ENCODE assay signal across 11 cellular contexts in the genomic region with DNA sequence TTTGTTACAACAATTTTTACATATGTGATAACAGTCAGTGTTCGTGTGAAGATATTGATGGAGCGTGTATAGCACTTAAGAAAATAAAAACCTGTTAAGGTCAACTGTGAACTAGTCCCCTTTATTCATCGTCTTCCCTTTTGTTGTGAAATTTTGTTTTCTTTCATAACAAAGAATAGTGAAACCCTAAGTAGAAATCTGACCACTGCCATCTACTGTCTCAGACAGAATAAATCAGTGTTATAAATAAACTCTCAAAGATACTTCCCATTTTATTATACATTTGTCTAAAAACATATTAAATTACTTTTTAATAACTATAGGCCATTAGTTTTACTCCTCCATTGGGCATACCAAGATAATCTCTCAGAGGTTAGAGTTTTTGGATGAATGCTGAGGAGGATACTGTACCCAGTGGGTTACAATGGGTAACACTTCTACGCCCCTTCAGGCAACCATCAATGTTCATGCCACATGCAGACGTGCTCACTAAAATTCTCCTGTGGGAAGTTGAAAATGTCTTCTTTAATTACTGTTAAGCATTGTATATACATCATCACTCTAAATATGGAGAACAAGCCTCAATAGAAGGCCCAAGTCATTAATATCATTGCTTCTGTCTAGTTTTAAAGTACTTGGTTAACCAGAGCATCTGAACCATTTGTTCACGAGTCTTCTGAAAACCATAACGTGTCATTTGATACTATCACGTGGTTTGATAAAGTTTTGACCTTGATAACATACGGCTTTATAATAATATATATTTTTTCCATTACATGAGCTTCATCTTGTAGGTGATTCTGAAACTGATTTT.
DNase-seq lines count a peak whose midpoint lies in the region; ATAC-seq and TF ChIP-seq lines count a peak whose summit lies in the region.
"Had no signal": no experiment of that assay in that cellular context is flagged by ENCODE, and none has a peak within 500 bp of the region (broad histone marks: within the 10 kb centered on the region; RNA-seq: fewer than 3 reads in every experiment).

No MANE protein-coding gene starts in this region.

- H3K4me1 ChIP-seq in effector memory CD4-positive, alpha-beta T cell (ENCODE audit: control insufficient read depth, insufficient read depth, low read length, poor library complexity, severe bottlenecking) = peaks cover 26% of the 10 kb centered on the region

- H3K9me3 ChIP-seq in effector memory CD4-positive, alpha-beta T cell (ENCODE audit: control insufficient read depth, low read length) = no peaks in the 10 kb centered on the region

- H3K27me3 ChIP-seq in effector memory CD4-positive, alpha-beta T cell (replicated peaks; ENCODE audit: control insufficient read depth, insufficient read depth, low read length, poor library complexity, severe bottlenecking) = no peaks in the 10 kb centered on the region

- no peaks in the 10 kb centered on the region for H3K36me3 ChIP-seq in effector memory CD4-positive, alpha-beta T cell (ENCODE audit: control insufficient read depth, insufficient read depth, low read length)

- H3K27ac ChIP-seq in effector memory CD4-positive, alpha-beta T cell (ENCODE audit: insufficient read depth, low read length, poor library complexity, severe bottlenecking) = peak overlapping the region; percentile 44

- no peak overlapping the region for H3K4me3 ChIP-seq in GM12865 (ENCODE audit: low read depth, low read length)
- no peak overlapping the region for H3K4me3 ChIP-seq in effector memory CD4-positive, alpha-beta T cell (ENCODE audit: insufficient read depth, low read depth, low read length, poor library complexity, severe bottlenecking)
- H3K4me3 ChIP-seq: GM23338 had no signal

- DNase-seq in GM12865 (ENCODE audit: low read depth) (peak; percentile 34), kidney tubule cell (ENCODE audit: low spot score) (no peak), SHP77 (lab: John Stamatoyannopoulos, UW) (no peak), SIG-M5 treated with dmso at 0.1 percent for 504 hours (lab: John Stamatoyannopoulos, UW; ENCODE audit: unreplicated experiment) (no peak)
- no peak for DNase-seq in effector memory CD4-positive, alpha-beta T cell
- no peak for DNase-seq in stimulated activated CD4-positive, alpha-beta T cell treated with anti-CD3 and anti-CD28 coated beads, Interleukin-15, amount 100 ng/mL, for 24 hours
- DNase-seq: NCI-H1436 treated with DMSO at 0.1 percent for 48 hours had no signal

- TF ChIP-seq CTCF in GM12865 (IDR thresholded peaks at IDR 0.05; ENCODE audit: insufficient read depth, low read depth, low read length, missing control alignments) = no peak

- ATAC-seq in GM21515 (IDR thresholded peaks at IDR 0.05; ENCODE audit: unreplicated experiment) (peak; percentile 48), HG03439 (IDR thresholded peaks at IDR 0.05; ENCODE audit: unreplicated experiment) (peak; percentile 40)
- ATAC-seq: GM23338; natural killer cell treated with Interleukin-12 subunit alpha and Interleukin-12 subunit beta and Interleukin-15 and Interleukin-18, amount 100 ng/mL, for 72 hours had no signal
